In the genomic region with DNA sequence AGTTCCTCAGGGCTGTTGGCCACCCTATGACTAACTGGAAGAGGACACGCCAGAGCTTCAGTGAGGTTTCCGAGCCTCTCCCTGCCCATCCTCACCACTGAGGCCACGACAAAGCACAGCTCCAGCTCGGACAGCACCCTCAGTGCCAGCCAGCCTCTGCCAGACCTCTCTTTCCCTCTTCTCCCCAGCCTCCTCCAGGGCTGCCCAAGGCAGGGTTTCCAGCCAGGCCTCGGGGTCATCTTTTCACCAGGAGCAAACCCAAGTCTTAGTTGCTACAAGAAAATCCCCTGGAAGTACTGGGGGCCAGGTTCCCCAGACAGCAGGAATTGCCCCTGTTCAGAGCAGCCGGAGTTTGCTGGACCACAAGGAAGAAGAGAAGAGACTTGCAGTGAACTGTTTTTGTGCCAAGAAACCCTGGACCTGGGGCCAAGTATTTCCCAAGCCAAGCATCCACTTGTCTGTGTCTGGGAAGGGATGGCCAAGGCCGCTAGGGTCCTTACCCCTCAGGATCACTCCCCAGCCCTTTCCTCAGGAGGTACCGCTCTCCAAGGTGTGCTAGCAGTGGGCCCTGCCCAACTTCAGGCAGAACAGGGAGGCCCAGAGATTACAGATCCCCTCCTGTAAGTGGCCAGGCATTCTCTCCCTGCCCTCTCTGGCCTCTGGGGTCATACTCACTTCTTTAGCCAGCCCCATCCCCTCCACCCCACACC, we compare ENCODE assay signal across 1 cellular context.
TF ChIP-seq lines count a peak whose summit lies in the region.

No MANE protein-coding gene starts in this region.

TF ChIP-seq in GM12878, 131 proteins besides CTCF, POLR2A, EP300 and RAD21:
- TF ChIP-seq WRNIP1 (IDR thresholded peaks at IDR 0.05; ENCODE audit: borderline replicate concordance, low read depth, low read length) = no peak
- no peak for TF ChIP-seq SMC3 (IDR thresholded peaks at IDR 0.05; ENCODE audit: borderline replicate concordance, low read length)
- TF ChIP-seq ZNF384 (IDR thresholded peaks at IDR 0.05; ENCODE audit: borderline replicate concordance, low read depth, low read length) = no peak
- no peak for TF ChIP-seq SIX5 (IDR thresholded peaks at IDR 0.05; ENCODE audit: low read depth, low read length, severe bottlenecking)
- no peak for TF ChIP-seq CEBPB (IDR thresholded peaks at IDR 0.05; ENCODE audit: borderline replicate concordance in 1 of 2, low read depth in 2 of 2, low read length in 2 of 2)
- no peak for TF ChIP-seq RB1 (IDR thresholded peaks at IDR 0.05; ENCODE audit: borderline replicate concordance)
- TF ChIP-seq MXI1 (IDR thresholded peaks at IDR 0.05; ENCODE audit: low read depth, low read length) = no peak
- TF ChIP-seq, protein P1, sequence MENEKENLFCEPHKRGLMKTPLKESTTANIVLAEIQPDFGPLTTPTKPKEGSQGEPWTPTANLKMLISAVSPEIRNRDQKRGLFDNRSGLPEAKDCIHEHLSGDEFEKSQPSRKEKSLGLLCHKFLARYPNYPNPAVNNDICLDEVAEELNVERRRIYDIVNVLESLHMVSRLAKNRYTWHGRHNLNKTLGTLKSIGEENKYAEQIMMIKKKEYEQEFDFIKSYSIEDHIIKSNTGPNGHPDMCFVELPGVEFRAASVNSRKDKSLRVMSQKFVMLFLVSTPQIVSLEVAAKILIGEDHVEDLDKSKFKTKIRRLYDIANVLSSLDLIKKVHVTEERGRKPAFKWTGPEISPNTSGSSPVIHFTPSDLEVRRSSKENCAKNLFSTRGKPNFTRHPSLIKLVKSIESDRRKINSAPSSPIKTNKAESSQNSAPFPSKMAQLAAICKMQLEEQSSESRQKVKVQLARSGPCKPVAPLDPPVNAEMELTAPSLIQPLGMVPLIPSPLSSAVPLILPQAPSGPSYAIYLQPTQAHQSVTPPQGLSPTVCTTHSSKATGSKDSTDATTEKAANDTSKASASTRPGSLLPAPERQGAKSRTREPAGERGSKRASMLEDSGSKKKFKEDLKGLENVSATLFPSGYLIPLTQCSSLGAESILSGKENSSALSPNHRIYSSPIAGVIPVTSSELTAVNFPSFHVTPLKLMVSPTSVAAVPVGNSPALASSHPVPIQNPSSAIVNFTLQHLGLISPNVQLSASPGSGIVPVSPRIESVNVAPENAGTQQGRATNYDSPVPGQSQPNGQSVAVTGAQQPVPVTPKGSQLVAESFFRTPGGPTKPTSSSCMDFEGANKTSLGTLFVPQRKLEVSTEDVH (IDR thresholded peaks at IDR 0.05; ENCODE audit: low read depth, partially characterized antibody) = no peak
- no peak for TF ChIP-seq HDGF (IDR thresholded peaks at IDR 0.05)
- TF ChIP-seq NBN (IDR thresholded peaks at IDR 0.05) = no peak
- TF ChIP-seq, protein P2, sequence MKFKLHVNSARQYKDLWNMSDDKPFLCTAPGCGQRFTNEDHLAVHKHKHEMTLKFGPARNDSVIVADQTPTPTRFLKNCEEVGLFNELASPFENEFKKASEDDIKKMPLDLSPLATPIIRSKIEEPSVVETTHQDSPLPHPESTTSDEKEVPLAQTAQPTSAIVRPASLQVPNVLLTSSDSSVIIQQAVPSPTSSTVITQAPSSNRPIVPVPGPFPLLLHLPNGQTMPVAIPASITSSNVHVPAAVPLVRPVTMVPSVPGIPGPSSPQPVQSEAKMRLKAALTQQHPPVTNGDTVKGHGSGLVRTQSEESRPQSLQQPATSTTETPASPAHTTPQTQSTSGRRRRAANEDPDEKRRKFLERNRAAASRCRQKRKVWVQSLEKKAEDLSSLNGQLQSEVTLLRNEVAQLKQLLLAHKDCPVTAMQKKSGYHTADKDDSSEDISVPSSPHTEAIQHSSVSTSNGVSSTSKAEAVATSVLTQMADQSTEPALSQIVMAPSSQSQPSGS (IDR thresholded peaks at IDR 0.05; ENCODE audit: low read length) = no peak
- TF ChIP-seq ASH2L (IDR thresholded peaks at IDR 0.05; ENCODE audit: borderline replicate concordance, low read depth) = no peak
- TF ChIP-seq, protein P3, sequence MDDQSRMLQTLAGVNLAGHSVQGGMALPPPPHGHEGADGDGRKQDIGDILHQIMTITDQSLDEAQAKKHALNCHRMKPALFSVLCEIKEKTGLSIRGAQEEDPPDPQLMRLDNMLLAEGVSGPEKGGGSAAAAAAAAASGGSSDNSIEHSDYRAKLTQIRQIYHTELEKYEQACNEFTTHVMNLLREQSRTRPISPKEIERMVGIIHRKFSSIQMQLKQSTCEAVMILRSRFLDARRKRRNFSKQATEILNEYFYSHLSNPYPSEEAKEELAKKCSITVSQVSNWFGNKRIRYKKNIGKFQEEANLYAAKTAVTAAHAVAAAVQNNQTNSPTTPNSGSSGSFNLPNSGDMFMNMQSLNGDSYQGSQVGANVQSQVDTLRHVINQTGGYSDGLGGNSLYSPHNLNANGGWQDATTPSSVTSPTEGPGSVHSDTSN (IDR thresholded peaks at IDR 0.05; ENCODE audit: insufficient replicate concordance, low read depth, low read length) = no peak
- TF ChIP-seq SRF (IDR thresholded peaks at IDR 0.05; ENCODE audit: low read depth in 2 of 2, low read length in 2 of 2) = no peak
- TF ChIP-seq NRF1 (conservative IDR thresholded peaks at IDR 0.05; ENCODE audit: low read depth, low read length) = no peak
- TF ChIP-seq, protein P4, sequence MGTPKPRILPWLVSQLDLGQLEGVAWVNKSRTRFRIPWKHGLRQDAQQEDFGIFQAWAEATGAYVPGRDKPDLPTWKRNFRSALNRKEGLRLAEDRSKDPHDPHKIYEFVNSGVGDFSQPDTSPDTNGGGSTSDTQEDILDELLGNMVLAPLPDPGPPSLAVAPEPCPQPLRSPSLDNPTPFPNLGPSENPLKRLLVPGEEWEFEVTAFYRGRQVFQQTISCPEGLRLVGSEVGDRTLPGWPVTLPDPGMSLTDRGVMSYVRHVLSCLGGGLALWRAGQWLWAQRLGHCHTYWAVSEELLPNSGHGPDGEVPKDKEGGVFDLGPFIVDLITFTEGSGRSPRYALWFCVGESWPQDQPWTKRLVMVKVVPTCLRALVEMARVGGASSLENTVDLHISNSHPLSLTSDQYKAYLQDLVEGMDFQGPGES (IDR thresholded peaks at IDR 0.05) = no peak
- TF ChIP-seq CREM (IDR thresholded peaks at IDR 0.05; ENCODE audit: low read depth) = no peak
